1 cellular context compared by ENCODE assay signal in the genomic region with DNA sequence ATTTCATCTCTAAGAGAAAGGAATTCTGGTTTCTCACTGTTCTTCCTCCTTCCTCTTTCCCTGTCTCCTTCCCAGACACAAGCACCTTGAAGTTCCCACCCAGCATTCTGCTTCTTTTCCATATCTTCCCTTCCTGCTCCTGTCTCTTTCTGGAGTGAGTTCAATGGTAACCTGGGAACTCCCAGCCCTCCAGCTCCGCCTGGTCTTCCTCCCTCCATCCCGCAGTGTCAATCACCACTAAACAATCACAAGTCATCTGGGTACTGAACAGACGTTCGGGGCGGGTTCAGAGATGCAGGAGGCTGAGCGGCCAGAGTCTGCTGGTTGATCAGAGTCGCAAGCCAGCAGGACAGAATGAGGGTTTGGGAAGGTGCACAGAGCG.
TF ChIP-seq lines count a peak whose summit lies in the region.

No MANE protein-coding gene starts in this region.

TF ChIP-seq in WTC11, 78 proteins besides CTCF, POLR2A, EP300 and RAD21 (continued from another document):
- TF ChIP-seq, protein P1, sequence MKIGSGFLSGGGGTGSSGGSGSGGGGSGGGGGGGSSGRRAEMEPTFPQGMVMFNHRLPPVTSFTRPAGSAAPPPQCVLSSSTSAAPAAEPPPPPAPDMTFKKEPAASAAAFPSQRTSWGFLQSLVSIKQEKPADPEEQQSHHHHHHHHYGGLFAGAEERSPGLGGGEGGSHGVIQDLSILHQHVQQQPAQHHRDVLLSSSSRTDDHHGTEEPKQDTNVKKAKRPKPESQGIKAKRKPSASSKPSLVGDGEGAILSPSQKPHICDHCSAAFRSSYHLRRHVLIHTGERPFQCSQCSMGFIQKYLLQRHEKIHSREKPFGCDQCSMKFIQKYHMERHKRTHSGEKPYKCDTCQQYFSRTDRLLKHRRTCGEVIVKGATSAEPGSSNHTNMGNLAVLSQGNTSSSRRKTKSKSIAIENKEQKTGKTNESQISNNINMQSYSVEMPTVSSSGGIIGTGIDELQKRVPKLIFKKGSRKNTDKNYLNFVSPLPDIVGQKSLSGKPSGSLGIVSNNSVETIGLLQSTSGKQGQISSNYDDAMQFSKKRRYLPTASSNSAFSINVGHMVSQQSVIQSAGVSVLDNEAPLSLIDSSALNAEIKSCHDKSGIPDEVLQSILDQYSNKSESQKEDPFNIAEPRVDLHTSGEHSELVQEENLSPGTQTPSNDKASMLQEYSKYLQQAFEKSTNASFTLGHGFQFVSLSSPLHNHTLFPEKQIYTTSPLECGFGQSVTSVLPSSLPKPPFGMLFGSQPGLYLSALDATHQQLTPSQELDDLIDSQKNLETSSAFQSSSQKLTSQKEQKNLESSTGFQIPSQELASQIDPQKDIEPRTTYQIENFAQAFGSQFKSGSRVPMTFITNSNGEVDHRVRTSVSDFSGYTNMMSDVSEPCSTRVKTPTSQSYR (CRISPR knock-in tag; IDR thresholded peaks at IDR 0.05): no peak
- TF ChIP-seq ESRRA (CRISPR knock-in tag; IDR thresholded peaks at IDR 0.05; ENCODE audit: borderline replicate concordance) (no peak), JUN (CRISPR knock-in tag; IDR thresholded peaks at IDR 0.05) (no peak), ZNF512 (CRISPR knock-in tag; IDR thresholded peaks at IDR 0.05; ENCODE audit: borderline replicate concordance) (no peak), HMGA2 (CRISPR knock-in tag; IDR thresholded peaks at IDR 0.05) (no peak), NR2C2 (CRISPR knock-in tag; IDR thresholded peaks at IDR 0.05) (no peak), ZNF416 (CRISPR knock-in tag; IDR thresholded peaks at IDR 0.05) (no peak)
